In genomic region chr2:126661001-126661400, GRCh38 we compare ENCODE assay signal across 15 cellular contexts. TPM values are rescaled to one million over a fixed set of nuclear protein-coding genes. Genes with fewer than 3 reads are reported as not detected.
DNase-seq lines count a peak whose midpoint lies in the region; ATAC-seq and TF ChIP-seq lines count a peak whose summit lies in the region.
"Had no signal": no experiment of that assay in that cellular context is flagged by ENCODE, and none has a peak within 500 bp of the region (broad histone marks: within the 10 kb centered on the region; RNA-seq: fewer than 3 reads in every experiment).

No MANE protein-coding gene starts in this region.

- H3K4me3 ChIP-seq in CD8-positive, alpha-beta T cell (ENCODE audit: low read depth, low read length): no peak overlapping the region
- no peak overlapping the region for H3K4me3 ChIP-seq in adrenal gland
- H3K4me3 ChIP-seq: GM23338, left lung had no signal

- peaks cover 81% of the 10 kb centered on the region for H3K4me1 ChIP-seq in CD8-positive, alpha-beta T cell (ENCODE audit: insufficient read depth, low read length)
- peaks cover 84 to 92% of the 10 kb centered on the region in 2 donors for H3K4me1 ChIP-seq in adrenal gland (replicated peaks in 1 of 2)

- H3K36me3 Mint-ChIP-seq in T-helper 2 cell treated with Interferon-gamma antibody and Interleukin-4, amounts not matched to agents 5 μg/mL and 100 μg/mL, for 36 hours (ENCODE audit: low read depth): peaks cover 61% of the 10 kb centered on the region
- H3K36me3 Mint-ChIP-seq in CD8-positive, alpha-beta T cell: peaks cover 62% of the 10 kb centered on the region
- peaks cover 7% of the 10 kb centered on the region for H3K36me3 Mint-ChIP-seq in nephron progenitor cell (ENCODE audit: low read depth)

- POLR2A ChIA-PET in CD8-positive, alpha-beta T cell (lab: Charles Lee): no interaction called here

- H3K9me3 ChIP-seq in CD8-positive, alpha-beta T cell (ENCODE audit: low read length): no peaks in the 10 kb centered on the region
- no peaks in the 10 kb centered on the region for H3K9me3 ChIP-seq in adrenal gland (replicated peaks in 1 of 3)
- H3K9me3 ChIP-seq: left lung had no signal

- intact Hi-C loops in CD8-positive, alpha-beta T cell (cut with DNase I, micrococcal nuclease): no loop called here
- intact Hi-C loops in adrenal gland (cut with DNase I): no loop called here

- no peak for ATAC-seq in CD8-positive, alpha-beta T cell
- ATAC-seq in HG03196 (IDR thresholded peaks at IDR 0.05; ENCODE audit: unreplicated experiment): no peak
- no peak for ATAC-seq in HG02642 (IDR thresholded peaks at IDR 0.05; ENCODE audit: poor library complexity, unreplicated experiment)
- ATAC-seq: esophagus mucosa, GM23338, left lung, PC-3 had no signal

- H3K27ac ChIP-seq in CD8-positive, alpha-beta T cell (ENCODE audit: low read depth, low read length): peak overlapping the region; percentile 5
- peak overlapping the region in 3 of 5 donors; percentile 97 to 98 (median 97) for H3K27ac ChIP-seq in adrenal gland

- no peaks in the 10 kb centered on the region for H3K9me3 Mint-ChIP-seq in T-helper 2 cell treated with Interferon-gamma antibody and Interleukin-4, amounts not matched to agents 5 μg/mL and 100 μg/mL, for 36 hours
- H3K9me3 Mint-ChIP-seq in CD8-positive, alpha-beta T cell: no peaks in the 10 kb centered on the region
- no peaks in the 10 kb centered on the region for H3K9me3 Mint-ChIP-seq in nephron progenitor cell
- H3K9me3 Mint-ChIP-seq: GM23338 had no signal

- no peak for TF ChIP-seq CTCF in CD8-positive, alpha-beta T cell (IDR thresholded peaks at IDR 0.05)
- TF ChIP-seq CTCF in adrenal gland (IDR thresholded peaks at IDR 0.05) (no peak), nephron progenitor cell (IDR thresholded peaks at IDR 0.05) (no peak)

- no peak for DNase-seq in T-helper 2 cell treated with Interferon-gamma antibody and Interleukin-4, amounts not matched to agents 5 μg/mL and 100 μg/mL, for 36 hours (ENCODE audit: low spot score)
- DNase-seq in T-helper 2 cell: no peak
- no peak for DNase-seq in CD8-positive, alpha-beta T cell
- no peak for DNase-seq in adrenal gland
- DNase-seq in nephron progenitor cell: no peak
- no peak for DNase-seq in NCI-H82 (lab: John Stamatoyannopoulos, UW)
- DNase-seq: GF-D8, left lung, NCI-H1417 treated with DMSO at 0.1 percent for 48 hours, NCI-H446 treated with DMSO at 0.1 percent for 48 hours, PC-3 had no signal

- H3K4me3 Mint-ChIP-seq in T-helper 2 cell treated with Interferon-gamma antibody and Interleukin-4, amounts not matched to agents 5 μg/mL and 100 μg/mL, for 36 hours: peak overlapping the region; percentile 67
- peak overlapping the region; percentile 29 for H3K4me3 Mint-ChIP-seq in CD8-positive, alpha-beta T cell
- peak overlapping the region; percentile 58 for H3K4me3 Mint-ChIP-seq in nephron progenitor cell
- H3K4me3 Mint-ChIP-seq: GM23338 had no signal

- 77 to 95% (median 87%) methylated on average over 5 to 6 of the region's 6 CpGs for WGBS in adrenal gland, 4 donors

- H3K4me1 Mint-ChIP-seq in T-helper 2 cell treated with Interferon-gamma antibody and Interleukin-4, amounts not matched to agents 5 μg/mL and 100 μg/mL, for 36 hours (ENCODE audit: low read depth): peaks cover 72% of the 10 kb centered on the region
- peaks cover 90% of the 10 kb centered on the region for H3K4me1 Mint-ChIP-seq in CD8-positive, alpha-beta T cell (ENCODE audit: low read depth)
- peaks cover 92% of the 10 kb centered on the region for H3K4me1 Mint-ChIP-seq in nephron progenitor cell

- H3K27me3 Mint-ChIP-seq in T-helper 2 cell treated with Interferon-gamma antibody and Interleukin-4, amounts not matched to agents 5 μg/mL and 100 μg/mL, for 36 hours (ENCODE audit: low read depth): no peaks in the 10 kb centered on the region
- no peaks in the 10 kb centered on the region for H3K27me3 Mint-ChIP-seq in CD8-positive, alpha-beta T cell (ENCODE audit: low read depth)
- no peaks in the 10 kb centered on the region for H3K27me3 Mint-ChIP-seq in nephron progenitor cell (ENCODE audit: low read depth, poor library complexity)

- peak overlapping the region; percentile 96 for H3K27ac Mint-ChIP-seq in T-helper 2 cell treated with Interferon-gamma antibody and Interleukin-4, amounts not matched to agents 5 μg/mL and 100 μg/mL, for 36 hours
- H3K27ac Mint-ChIP-seq in CD8-positive, alpha-beta T cell: peak overlapping the region; percentile 96
- H3K27ac Mint-ChIP-seq in nephron progenitor cell: peak overlapping the region; percentile 47

- H3K27me3 ChIP-seq in CD8-positive, alpha-beta T cell (ENCODE audit: insufficient read depth, low read length): no peaks in the 10 kb centered on the region
- no peaks in the 10 kb centered on the region for H3K27me3 ChIP-seq in adrenal gland

- CTCF ChIA-PET in CD8-positive, alpha-beta T cell (lab: Charles Lee): interaction anchor here (1.0 to 6.0 kb wide), 2 partner anchors 98 to 133 kb away, joined by 3 to 32 read pairs; no protein-coding TSS in a partner anchor

- H3K36me3 ChIP-seq in CD8-positive, alpha-beta T cell (ENCODE audit: insufficient read depth, low read length): no peaks in the 10 kb centered on the region
- peaks cover 0 to 4% of the 10 kb centered on the region in 2 donors for H3K36me3 ChIP-seq in adrenal gland (replicated peaks in 1 of 2)
- H3K36me3 ChIP-seq: left lung had no signal

- no peak for TF ChIP-seq POLR2A in adrenal gland (IDR thresholded peaks at IDR 0.05)

RNA-seq across cellular contexts. Expression of gene GYPC, which starts 5.0 kb away (rescaled TPM):
- 100 to 1,000 TPM; 191 to 195 TPM for total RNA-seq in CD8-positive, alpha-beta T cell
- total RNA-seq in adrenal gland: 100 to 1,000 TPM in 7 of 8 donors, 10 to 100 TPM in 1; 84.3 to 178 (median 127) TPM
- polyA plus RNA-seq in adrenal gland: 100 to 1,000 TPM in 2 of 3 donors, 10 to 100 TPM in 1; 86.6 to 225 (median 187) TPM
- total RNA-seq: PC-3 had no signal
